In the genomic region with DNA sequence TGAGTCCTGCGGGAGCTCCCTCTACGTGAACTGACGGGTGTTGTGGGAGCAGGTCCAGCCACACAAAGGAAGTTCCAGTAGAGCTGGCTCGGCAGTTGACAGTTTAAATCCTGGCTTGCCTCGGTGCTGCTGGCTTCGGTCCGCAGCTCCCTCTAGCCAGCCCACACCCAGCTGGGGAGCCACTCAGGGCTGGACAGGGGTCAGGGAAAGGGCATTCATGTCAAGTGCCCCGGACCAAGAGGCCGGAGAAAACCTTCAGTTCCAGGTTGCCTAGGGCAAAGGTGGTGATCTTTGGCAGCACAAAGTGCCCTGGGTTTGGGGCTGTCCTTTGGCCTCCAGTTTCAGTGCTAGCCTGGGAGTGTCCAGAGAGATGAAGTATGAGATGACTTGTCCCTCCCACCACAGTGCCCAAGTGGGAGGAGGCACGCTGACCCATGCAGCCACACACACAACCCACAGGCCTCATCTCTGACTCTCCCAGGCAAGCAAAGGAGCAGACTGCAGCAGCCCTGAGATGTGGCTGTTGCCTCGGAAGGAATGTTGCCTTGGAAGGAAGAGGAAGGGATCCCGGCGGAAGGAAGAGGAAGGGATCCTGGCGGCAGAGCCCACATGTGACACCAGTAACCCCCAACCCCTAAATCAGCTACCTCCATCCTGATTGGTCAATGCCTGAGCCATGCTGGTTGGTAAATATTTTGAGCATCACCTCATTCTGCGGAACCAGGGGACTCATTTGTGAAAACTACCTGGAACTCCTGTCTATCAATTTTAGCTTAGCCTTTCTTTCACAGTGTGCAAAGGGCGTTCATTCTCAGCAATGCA, we compare ENCODE assay signal across 10 cellular contexts. TPM values are rescaled to one million over a fixed set of nuclear protein-coding genes. Genes with fewer than 3 reads are reported as not detected.
A peak's percentile ranks its signal among the peaks of the same experiment; 100 is the strongest.
DNase-seq lines count a peak whose midpoint lies in the region; ATAC-seq and TF ChIP-seq lines count a peak whose summit lies in the region.
"Had no signal": no experiment of that assay in that cellular context is flagged by ENCODE, and none has a peak within 500 bp of the region (broad histone marks: within the 10 kb centered on the region; RNA-seq: fewer than 3 reads in every experiment).

No MANE protein-coding gene starts in this region.

- ATAC-seq in GM21447 (IDR thresholded peaks at IDR 0.05; ENCODE audit: unreplicated experiment), result no peak

- H3K9me3 ChIP-seq in osteoblast (ENCODE audit: low read depth, low read length) (no peaks in the 10 kb centered on the region), WERI-Rb-1 (ENCODE audit: severe bottlenecking) (no peaks in the 10 kb centered on the region)

- H3K4me3 ChIP-seq in osteoblast (ENCODE audit: insufficient read depth, low read length) (peak overlapping the region; percentile 31), WERI-Rb-1 (ENCODE audit: low read depth, low read length) (no peak overlapping the region)

- H4K20me1 ChIP-seq in osteoblast (ENCODE audit: insufficient read depth, low read length), result no peaks in the 10 kb centered on the region

- no peaks in the 10 kb centered on the region for H3K79me2 ChIP-seq in osteoblast (ENCODE audit: insufficient read depth, low read length)

- H2AFZ ChIP-seq in osteoblast (ENCODE audit: low read length), result peak overlapping the region; percentile 55

- DNase-seq in Ammon's horn (ENCODE audit: low spot score) (peak; percentile 29), SW480 (ENCODE audit: low spot score) (peak; percentile 32), glomerular visceral epithelial cell (ENCODE audit: extremely low spot score) (peak; percentile 74), osteoblast (ENCODE audit: insufficient read length, low spot score, missing footprints) (peak; percentile 96), NCI-H1417 (lab: John Stamatoyannopoulos, UW) (no peak), NAMALWA (ENCODE audit: low spot score) (no peak), WERI-Rb-1 (no peak)
- DNase-seq: activated naive CD4-positive, alpha-beta T cell treated with anti-CD3 and anti-CD28 coated beads, Interleukin-2, amount 10 ng/mL, durations not matched to agents 7 days and 5 days had no signal

- peaks cover 47% of the 10 kb centered on the region for H3K4me1 ChIP-seq in osteoblast (ENCODE audit: insufficient read depth, low read length)

- H3K27ac ChIP-seq in osteoblast (ENCODE audit: low read depth, low read length), result peak overlapping the region; percentile 83
- H3K27ac ChIP-seq in WERI-Rb-1, result no peak overlapping the region

- peak overlapping the region; percentile 65 for H3K4me2 ChIP-seq in osteoblast (ENCODE audit: insufficient read depth, low read length)

- H3K27me3 ChIP-seq in osteoblast (ENCODE audit: insufficient read depth, low read length) (no peaks in the 10 kb centered on the region), WERI-Rb-1 (ENCODE audit: insufficient read depth, low read depth, severe bottlenecking) (no peaks in the 10 kb centered on the region)

- TF ChIP-seq CTCF in osteoblast (IDR thresholded peaks at IDR 0.05; ENCODE audit: extremely low read depth, low read depth, low read length), result no peak
- no peak for TF ChIP-seq CTCF in WERI-Rb-1 (IDR thresholded peaks at IDR 0.05; ENCODE audit: low read depth, low read length)

- H3K36me3 ChIP-seq in osteoblast (ENCODE audit: insufficient read depth, low read length) (peaks cover 10% of the 10 kb centered on the region), WERI-Rb-1 (peaks cover 11% of the 10 kb centered on the region; the same call in 1 of the 2 replicates)

RNA-seq across cellular contexts. Expression of a gene that starts 13.9 kb away (rescaled TPM):
- total RNA-seq in osteoblast, result 87.9 and 98.7 TPM in 2 replicates
- total RNA-seq: SK-MEL-5 had no signal

RNA-seq across cellular contexts. Expression of a gene that starts 52.4 kb away (rescaled TPM):
- 0.72 and 1.5 TPM in 2 replicates for total RNA-seq in osteoblast

Comparison
In these comparisons a context has a peak if more than half of its experiments do, and no peak if none do; other contexts are left out.
1. DNase-seq: peak in Ammon's horn (single experiment), SW480 (single experiment), glomerular visceral epithelial cell (single experiment) and osteoblast (single experiment); none in NCI-H1417 (0 of 3), NAMALWA (single experiment) and WERI-Rb-1 (single experiment).